Comparison of ENCODE assay signal across 1 cellular context in the genomic region with DNA sequence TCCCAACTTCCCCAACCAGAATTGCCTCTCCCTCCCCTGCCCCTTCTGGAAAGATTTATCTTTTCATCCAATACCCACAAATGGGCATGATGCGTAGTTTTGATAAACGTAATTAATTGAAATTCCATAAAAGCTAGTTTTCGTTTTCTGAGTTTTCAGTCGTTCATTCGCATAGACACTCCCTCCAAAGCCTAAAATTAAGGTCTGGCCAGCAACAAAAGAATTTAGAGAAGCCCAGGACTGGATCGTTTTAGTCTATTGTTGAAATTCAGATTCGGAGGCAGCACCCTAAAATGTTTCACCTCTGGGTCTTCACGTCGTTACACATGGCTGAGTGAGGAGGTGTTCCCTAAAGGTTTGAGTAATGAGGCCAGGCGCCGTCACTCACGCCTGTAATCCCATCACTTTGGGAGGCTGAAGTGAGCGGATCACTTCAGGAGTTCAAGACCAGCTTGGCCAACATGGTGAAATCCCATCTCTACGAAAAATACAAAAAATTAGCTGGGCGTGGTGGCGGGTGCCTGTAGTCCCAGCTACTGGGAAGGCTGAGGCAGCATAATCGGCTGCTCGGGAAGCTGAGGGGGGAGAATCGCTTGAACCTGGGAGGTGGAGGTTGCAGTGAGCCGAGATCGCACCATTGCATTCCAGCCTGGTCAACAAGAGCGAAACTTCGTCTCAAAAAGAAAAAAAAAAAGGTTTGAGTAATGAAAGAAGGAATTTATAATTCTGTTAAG.
TF ChIP-seq lines count a peak whose summit lies in the region.

No MANE protein-coding gene starts in this region.

TF ChIP-seq in K562, 482 proteins besides CTCF, POLR2A, EP300 and RAD21 (continued from another document):
- TF ChIP-seq NFATC3 (IDR thresholded peaks at IDR 0.05) (0 out of 2 replicates have a peak, but pooled peaks have one; percentile 11), ZNF316 (IDR thresholded peaks at IDR 0.05) (peak; percentile 87)
